Comparison of ENCODE assay signal across 9 cellular contexts in genomic region chr11:86459682-86460460, GRCh38.
DNase-seq lines count a peak whose midpoint lies in the region; ATAC-seq and TF ChIP-seq lines count a peak whose summit lies in the region.
"Had no signal": no experiment of that assay in that cellular context is flagged by ENCODE, and none has a peak within 500 bp of the region (broad histone marks: within the 10 kb centered on the region; RNA-seq: fewer than 3 reads in every experiment).

No MANE protein-coding gene starts in this region.

- H3K36me3 ChIP-seq in psoas muscle (ENCODE audit: insufficient read depth in 1 of 2, low read depth in 1 of 2) = peaks cover 3 to 17% of the 10 kb centered on the region in 2 donors
- H3K36me3 ChIP-seq in CD8-positive, alpha-beta memory T cell (ENCODE audit: insufficient read depth, low read length) = no peaks in the 10 kb centered on the region
- H3K36me3 ChIP-seq: cardiac muscle cell had no signal

- no peak overlapping the region for H3K4me3 Mint-ChIP-seq in CD8-positive, alpha-beta memory T cell

- no peaks in the 10 kb centered on the region for H3K9me3 Mint-ChIP-seq in CD8-positive, alpha-beta memory T cell

- H3K4me3 ChIP-seq in fibroblast of the aortic adventitia (ENCODE audit: low read depth, low read length) (no peak overlapping the region), psoas muscle (no peak overlapping the region)
- H3K4me3 ChIP-seq in CD8-positive, alpha-beta memory T cell (ENCODE audit: low read length) = no peak overlapping the region
- H3K4me3 ChIP-seq: cardiac muscle cell had no signal

- WGBS in psoas muscle, 3 donors = 56 to 74% (median 68%) methylated on average over 3 of the region's 3 CpGs

- peaks cover 0 to 3% (median 0%) of the 10 kb centered on the region in 3 donors for H3K36me3 Mint-ChIP-seq in CD8-positive, alpha-beta memory T cell

- peak; percentile 45 for DNase-seq in ELF-1 (ENCODE audit: low read depth, low spot score)
- DNase-seq in RPMI7951 (ENCODE audit: low read depth) = peak; percentile 98
- peak; percentile 95 for DNase-seq in fibroblast of the aortic adventitia (ENCODE audit: low read depth)
- peak in 1 of 2 donors; percentile 54 for DNase-seq in psoas muscle
- DNase-seq in effector CD8-positive, alpha-beta T cell (lab: John Stamatoyannopoulos, UW) = no peak
- DNase-seq in CD8-positive, alpha-beta memory T cell = no peak

- H3K27ac ChIP-seq in psoas muscle = peak overlapping the region; percentile 27
- H3K27ac ChIP-seq in CD8-positive, alpha-beta memory T cell (ENCODE audit: low read depth, low read length) = no peak overlapping the region
- H3K27ac ChIP-seq: cardiac muscle cell had no signal

- TF ChIP-seq CTCF in fibroblast of the aortic adventitia (IDR thresholded peaks at IDR 0.05; ENCODE audit: insufficient read depth, low read length) = no peak
- TF ChIP-seq CTCF in psoas muscle (IDR thresholded peaks at IDR 0.05) = no peak

- H3K9me3 ChIP-seq in psoas muscle = no peaks in the 10 kb centered on the region
- H3K9me3 ChIP-seq in CD8-positive, alpha-beta memory T cell (ENCODE audit: low read length) = no peaks in the 10 kb centered on the region

- no peaks in the 10 kb centered on the region for H3K27me3 Mint-ChIP-seq in CD8-positive, alpha-beta memory T cell

- no peak overlapping the region for H3K27ac Mint-ChIP-seq in CD8-positive, alpha-beta memory T cell

- peaks cover 2 to 6% (median 6%) of the 10 kb centered on the region in 3 donors for H3K4me1 Mint-ChIP-seq in CD8-positive, alpha-beta memory T cell

- ATAC-seq in psoas muscle (peak in 3 of 4 donors; percentile 12 to 47 (median 19)), GM18517 (IDR thresholded peaks at IDR 0.05; ENCODE audit: unreplicated experiment) (no peak), HG02973 (IDR thresholded peaks at IDR 0.05; ENCODE audit: unreplicated experiment) (no peak)

- peaks cover 7% of the 10 kb centered on the region for H3K4me1 ChIP-seq in psoas muscle
- H3K4me1 ChIP-seq in CD8-positive, alpha-beta memory T cell (ENCODE audit: insufficient read depth, low read length) = no peaks in the 10 kb centered on the region

- CTCF ChIA-PET in CD8-positive, alpha-beta memory T cell (lab: Charles Lee) = no interaction called here

- intact Hi-C loops in psoas muscle (cut with DNase I) = loop anchor here in 1 of 2 donors (10.0 kb wide), 1 partner anchor 455 kb away; no protein-coding TSS in a partner anchor

- no peaks in the 10 kb centered on the region for H3K27me3 ChIP-seq in psoas muscle (ENCODE audit: insufficient read depth in 3 of 3, low read length in 2 of 3)
- no peaks in the 10 kb centered on the region for H3K27me3 ChIP-seq in CD8-positive, alpha-beta memory T cell (ENCODE audit: insufficient read depth, low read length, poor library complexity, severe bottlenecking)
- H3K27me3 ChIP-seq: cardiac muscle cell had no signal

- POLR2A ChIA-PET in CD8-positive, alpha-beta memory T cell (lab: Charles Lee) = no interaction called here

Comparison
In these comparisons a context has a peak if more than half of its experiments do, and no peak if none do; other contexts are left out.
1. DNase-seq: peak in ELF-1 (single experiment), RPMI7951 (single experiment) and fibroblast of the aortic adventitia (single experiment); none in effector CD8-positive, alpha-beta T cell (single experiment) and CD8-positive, alpha-beta memory T cell (0 of 5).
2. ATAC-seq: peak in psoas muscle (3 of 4); none in GM18517 (single experiment) and HG02973 (single experiment).